In genomic region chr4:16790508-16790907, GRCh38 we compare ENCODE assay signal across 1 cellular context.
TF ChIP-seq lines count a peak whose summit lies in the region.

No MANE protein-coding gene starts in this region.

TF ChIP-seq in IMR-90, 13 proteins besides CTCF, POLR2A, EP300 and RAD21:
- TF ChIP-seq MAZ (IDR thresholded peaks at IDR 0.05; ENCODE audit: borderline replicate concordance, low read depth, low read length): no peak
- no peak for TF ChIP-seq USF2 (IDR thresholded peaks at IDR 0.05; ENCODE audit: low read depth, low read length)
- TF ChIP-seq FOS (IDR thresholded peaks at IDR 0.05; ENCODE audit: low read depth, low read length): no peak
- TF ChIP-seq MXI1 (IDR thresholded peaks at IDR 0.05; ENCODE audit: borderline replicate concordance, low read depth, low read length): no peak
- TF ChIP-seq NFE2L2 (IDR thresholded peaks at IDR 0.05; ENCODE audit: low read depth, low read length): no peak
- TF ChIP-seq BHLHE40 (IDR thresholded peaks at IDR 0.05; ENCODE audit: low read depth, low read length): no peak
- no peak for TF ChIP-seq ELK1 (IDR thresholded peaks at IDR 0.05; ENCODE audit: borderline replicate concordance, low read depth, low read length)
- TF ChIP-seq SMC3 (IDR thresholded peaks at IDR 0.05; ENCODE audit: low read depth, low read length): no peak
- no peak for TF ChIP-seq RCOR1 (IDR thresholded peaks at IDR 0.05; ENCODE audit: insufficient replicate concordance, low read length)
- no peak for TF ChIP-seq CEBPB (IDR thresholded peaks at IDR 0.05; ENCODE audit: low read depth, low read length)
- no peak for TF ChIP-seq CHD1 (IDR thresholded peaks at IDR 0.05; ENCODE audit: low read depth, low read length)
- no peak for TF ChIP-seq MAFK (IDR thresholded peaks at IDR 0.05; ENCODE audit: low read depth, low read length)
- no peak for TF ChIP-seq RFX5 (IDR thresholded peaks at IDR 0.05; ENCODE audit: low read depth, low read length)
